Comparison of ENCODE assay signal across 25 cellular contexts in genomic region chr17:32933881-32934280, GRCh38. TPM values are rescaled to one million over a fixed set of nuclear protein-coding genes. Genes with fewer than 3 reads are reported as not detected.
"Had no signal": no experiment of that assay in that cellular context is flagged by ENCODE, and none has a peak within 500 bp of the region (broad histone marks: within the 10 kb centered on the region; RNA-seq: fewer than 3 reads in every experiment).

No MANE protein-coding gene starts in this region.

- H3K36me3 Mint-ChIP-seq: activated naive CD8-positive, alpha-beta T cell treated with anti-CD3 and anti-CD28 coated beads for 36 hours; natural killer cell had no signal

- H3K4me3 Mint-ChIP-seq: activated CD4-positive, alpha-beta T cell treated with anti-CD3 and anti-CD28 coated beads, Interleukin-2, amount 10 ng/mL, durations not matched to agents 24 days and 14 days; activated CD8-positive, alpha-beta T cell treated with anti-CD3 and anti-CD28 coated beads for 36 hours; activated naive CD8-positive, alpha-beta T cell treated with anti-CD3 and anti-CD28 coated beads for 36 hours; activated T-helper 17 cell treated with anti-CD3 and anti-CD28 coated beads, Interleukin-2, amount 50 U/mL, for 72 hours; natural killer cell had no signal

- DNase-seq: activated CD4-positive, alpha-beta T cell treated with anti-CD3 and anti-CD28 coated beads, Interleukin-2, amount 10 ng/mL, durations not matched to agents 24 days and 14 days; activated CD8-positive, alpha-beta T cell treated with anti-CD3 and anti-CD28 coated beads for 36 hours; activated naive CD4-positive, alpha-beta T cell; activated naive CD8-positive, alpha-beta T cell treated with anti-CD3 and anti-CD28 coated beads for 36 hours; activated T-cell treated with anti-CD3 and anti-CD28 coated beads, Interleukin-2, amount 50 U/mL, for 1 hour; amniotic stem cell; heart left ventricle; kidney; left ventricle myocardium superior; mesenchymal stem cell; natural killer cell; nucleus accumbens; stimulated activated naive CD8-positive, alpha-beta T cell treated with anti-CD3 and anti-CD28 coated beads, Interleukin-15, Interleukin-2, amounts not matched to agents 100 U/mL and 50 U/mL, for 24 hours; T-helper 1 cell; T-helper 9 cell; uterus had no signal

- H3K36me3 ChIP-seq: uterus had no signal

- H3K27me3 ChIP-seq: cardiac muscle cell, tibial nerve, uterus had no signal

- H3K4me3 ChIP-seq: cardiac muscle cell, heart left ventricle, tibial nerve, uterus had no signal

- H3K9me3 ChIP-seq: heart left ventricle, tibial nerve, uterus had no signal

- H3K9me3 Mint-ChIP-seq: activated CD4-positive, alpha-beta T cell treated with anti-CD3 and anti-CD28 coated beads, Interleukin-2, amount 10 ng/mL, durations not matched to agents 24 days and 14 days; activated CD8-positive, alpha-beta T cell treated with anti-CD3 and anti-CD28 coated beads for 36 hours; activated naive CD8-positive, alpha-beta T cell treated with anti-CD3 and anti-CD28 coated beads for 36 hours; activated T-helper 17 cell treated with anti-CD3 and anti-CD28 coated beads, Interleukin-2, amount 50 U/mL, for 72 hours; natural killer cell had no signal

- H3K27ac Mint-ChIP-seq: activated CD4-positive, alpha-beta T cell treated with anti-CD3 and anti-CD28 coated beads, Interleukin-2, amount 10 ng/mL, durations not matched to agents 24 days and 14 days; activated CD8-positive, alpha-beta T cell treated with anti-CD3 and anti-CD28 coated beads for 36 hours; activated naive CD8-positive, alpha-beta T cell treated with anti-CD3 and anti-CD28 coated beads for 36 hours; activated T-helper 17 cell treated with anti-CD3 and anti-CD28 coated beads, Interleukin-2, amount 50 U/mL, for 72 hours; natural killer cell had no signal

- ATAC-seq: activated CD8-positive, alpha-beta T cell treated with anti-CD3 and anti-CD28 coated beads for 36 hours; activated T-helper 17 cell treated with anti-CD3 and anti-CD28 coated beads, Interleukin-2, amount 50 U/mL, for 72 hours; heart left ventricle; left ventricle myocardium superior; natural killer cell; stimulated activated naive CD8-positive, alpha-beta T cell treated with anti-CD3 and anti-CD28 coated beads, Interleukin-15, Interleukin-2, amounts not matched to agents 100 U/mL and 50 U/mL, for 24 hours had no signal

- H3K4me1 Mint-ChIP-seq: activated T-helper 17 cell treated with anti-CD3 and anti-CD28 coated beads, Interleukin-2, amount 50 U/mL, for 72 hours had no signal

- H3K4me1 ChIP-seq: uterus had no signal

- H3K27ac ChIP-seq: cardiac muscle cell, heart left ventricle had no signal

RNA-seq across cellular contexts. Expression of gene TMEM98, which starts 5.9 kb away (rescaled TPM):
- total RNA-seq: activated CD8-positive, alpha-beta T cell treated with anti-CD3 and anti-CD28 coated beads for 36 hours; activated naive CD8-positive, alpha-beta T cell treated with anti-CD3 and anti-CD28 coated beads for 36 hours; natural killer cell had no signal

RNA-seq across cellular contexts. Expression of gene SPACA3, which starts 57.8 kb away (rescaled TPM):
- total RNA-seq: activated CD4-positive, alpha-beta T cell treated with anti-CD3 and anti-CD28 coated beads, Interleukin-2, amount 10 ng/mL, durations not matched to agents 24 days and 14 days; activated CD8-positive, alpha-beta T cell treated with anti-CD3 and anti-CD28 coated beads for 36 hours; activated naive CD8-positive, alpha-beta T cell treated with anti-CD3 and anti-CD28 coated beads for 36 hours; cardiac muscle cell; chondrocyte; dermis microvascular lymphatic vessel endothelial cell; frontal cortex; heart left ventricle; kidney; left ventricle myocardium superior; natural killer cell; renal cortical epithelial cell; skeletal muscle tissue; tibial nerve; uterus had no signal
- polyA plus RNA-seq: cardiac muscle cell, esophagus, heart left ventricle had no signal
